ENCODE assay signal across 20 cellular contexts in the genomic region with DNA sequence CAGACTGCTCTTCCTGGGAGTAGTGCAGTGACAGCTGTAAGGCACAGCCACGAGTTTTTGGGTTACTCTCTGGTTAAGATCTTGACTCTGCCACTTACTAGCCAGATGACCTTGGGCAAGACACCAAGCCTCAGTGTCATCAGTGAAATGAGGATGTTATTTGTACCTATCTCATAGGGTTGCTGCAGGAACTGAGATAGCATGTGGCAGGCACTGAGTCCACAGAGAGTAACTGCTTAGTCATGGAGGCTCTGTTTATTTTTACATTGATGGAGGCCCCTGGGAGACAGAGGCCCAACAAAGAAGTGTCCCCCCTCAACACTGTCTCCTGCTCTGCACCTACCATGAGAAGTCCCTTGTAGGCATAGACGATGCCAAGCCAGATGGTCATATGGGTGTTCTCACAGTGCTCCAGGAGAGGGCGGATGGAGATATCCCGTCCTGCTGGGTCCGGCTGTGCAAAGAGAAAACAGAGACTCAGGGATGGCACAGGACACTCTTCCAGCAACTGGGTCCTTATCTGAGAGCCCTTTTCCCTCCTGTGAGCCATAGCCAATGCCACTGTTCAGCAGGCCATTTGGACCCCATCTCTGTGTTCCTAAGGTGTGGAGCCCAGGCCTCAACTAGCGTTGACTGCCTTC.
"Had no signal": no experiment of that assay in that cellular context is flagged by ENCODE, and none has a peak within 500 bp of the region (broad histone marks: within the 10 kb centered on the region; RNA-seq: fewer than 3 reads in every experiment).

No MANE protein-coding gene starts in this region.

- H3K4me1 ChIP-seq: breast epithelium had no signal

- H3K4me3 Mint-ChIP-seq: activated B cell treated with CpG ODN at 0.5 μM for 24 hours; activated CD4-positive, alpha-beta T cell treated with anti-CD3 and anti-CD28 coated beads, Interleukin-2, amount 10 ng/mL, durations not matched to agents 7 days and 5 days; activated naive CD8-positive, alpha-beta T cell treated with anti-CD3 and anti-CD28 coated beads, Interleukin-2, amount 50 U/mL, for 24 hours; activated T-helper 1 cell treated with anti-CD3 and anti-CD28 coated beads, Interleukin-12 subunit alpha, Interleukin-12 subunit beta, Interleukin-2, Interleukin-4 antibody, amounts not matched to agents 30 ng/mL and 10 ng/mL and 1 ng/mL, durations not matched to agents 14 hours and 24 hours and 36 hours; memory B cell; natural killer cell; stimulated activated naive CD8-positive, alpha-beta T cell treated with anti-CD3 and anti-CD28 coated beads, Interleukin-15, Interleukin-2, amounts not matched to agents 100 ng/mL and 50 ng/mL, for 24 hours had no signal

- H3K9me3 Mint-ChIP-seq: activated B cell treated with CpG ODN at 0.5 μM for 24 hours; activated CD4-positive, alpha-beta T cell treated with anti-CD3 and anti-CD28 coated beads, Interleukin-2, amount 10 ng/mL, durations not matched to agents 7 days and 5 days; activated naive CD8-positive, alpha-beta T cell treated with anti-CD3 and anti-CD28 coated beads, Interleukin-2, amount 50 U/mL, for 24 hours; activated T-helper 1 cell treated with anti-CD3 and anti-CD28 coated beads, Interleukin-12 subunit alpha, Interleukin-12 subunit beta, Interleukin-2, Interleukin-4 antibody, amounts not matched to agents 30 ng/mL and 10 ng/mL and 1 ng/mL, durations not matched to agents 14 hours and 24 hours and 36 hours; memory B cell; natural killer cell; stimulated activated naive CD8-positive, alpha-beta T cell treated with anti-CD3 and anti-CD28 coated beads, Interleukin-15, Interleukin-2, amounts not matched to agents 100 ng/mL and 50 ng/mL, for 24 hours had no signal

- H3K27me3 ChIP-seq: breast epithelium, suprapubic skin, upper lobe of left lung had no signal

- H3K27me3 Mint-ChIP-seq: activated CD4-positive, alpha-beta T cell treated with anti-CD3 and anti-CD28 coated beads, Interleukin-2, amount 10 ng/mL, durations not matched to agents 7 days and 5 days; activated naive CD8-positive, alpha-beta T cell treated with anti-CD3 and anti-CD28 coated beads, Interleukin-2, amount 50 U/mL, for 24 hours; stimulated activated naive CD8-positive, alpha-beta T cell treated with anti-CD3 and anti-CD28 coated beads, Interleukin-15, Interleukin-2, amounts not matched to agents 100 ng/mL and 50 ng/mL, for 24 hours had no signal

- H3K27ac ChIP-seq: breast epithelium, suprapubic skin, upper lobe of left lung had no signal

- H3K36me3 ChIP-seq: breast epithelium, suprapubic skin, upper lobe of left lung had no signal

- H3K4me3 ChIP-seq: breast epithelium, suprapubic skin, upper lobe of left lung had no signal

- H3K36me3 Mint-ChIP-seq: memory B cell, natural killer cell had no signal

- ATAC-seq: activated naive CD8-positive, alpha-beta T cell treated with anti-CD3 and anti-CD28 coated beads, Interleukin-2, amount 50 U/mL, for 24 hours; left ventricle myocardium superior; SK-N-SH treated with all-trans-retinoic acid at 6 μM for 48 hours had no signal

- H3K27ac Mint-ChIP-seq: activated B cell treated with CpG ODN at 0.5 μM for 24 hours; activated CD4-positive, alpha-beta T cell treated with anti-CD3 and anti-CD28 coated beads, Interleukin-2, amount 10 ng/mL, durations not matched to agents 7 days and 5 days; activated naive CD8-positive, alpha-beta T cell treated with anti-CD3 and anti-CD28 coated beads, Interleukin-2, amount 50 U/mL, for 24 hours; activated T-helper 1 cell treated with anti-CD3 and anti-CD28 coated beads, Interleukin-12 subunit alpha, Interleukin-12 subunit beta, Interleukin-2, Interleukin-4 antibody, amounts not matched to agents 30 ng/mL and 10 ng/mL and 1 ng/mL, durations not matched to agents 14 hours and 24 hours and 36 hours; memory B cell; natural killer cell; stimulated activated naive CD8-positive, alpha-beta T cell treated with anti-CD3 and anti-CD28 coated beads, Interleukin-15, Interleukin-2, amounts not matched to agents 100 ng/mL and 50 ng/mL, for 24 hours had no signal

- DNase-seq: activated B cell treated with CpG ODN at 0.5 μM for 24 hours; activated CD4-positive, alpha-beta T cell treated with anti-CD3 and anti-CD28 coated beads, Interleukin-2, amount 10 ng/mL, durations not matched to agents 7 days and 5 days; activated CD8-positive, alpha-beta memory T cell treated with anti-CD3 and anti-CD28 coated beads for 24 hours; activated naive CD4-positive, alpha-beta T cell treated with Interleukin-2 at 50 U/mL for 16 hours; activated naive CD8-positive, alpha-beta T cell treated with anti-CD3 and anti-CD28 coated beads, Interleukin-2, amount 50 U/mL, for 24 hours; hippocampal formation; kidney glomerular epithelial cell; left ventricle myocardium superior; natural killer cell; nucleus accumbens; stimulated activated CD4-positive, alpha-beta T cell treated with anti-CD3 and anti-CD28 coated beads, Interleukin-15, amount 100 ng/mL, for 24 hours; stimulated activated CD4-positive, alpha-beta T cell treated with anti-CD3 and anti-CD28 coated beads, Interleukin-4, amount 100 ng/mL, for 4 hours; stimulated activated CD8-positive, alpha-beta memory T cell treated with anti-CD3 and anti-CD28 coated beads, Interleukin-4, amount 100 ng/mL, for 48 hours; upper lobe of left lung had no signal

- H3K9me3 ChIP-seq: breast epithelium, suprapubic skin, upper lobe of left lung had no signal

- H3K4me1 Mint-ChIP-seq: activated naive CD8-positive, alpha-beta T cell treated with anti-CD3 and anti-CD28 coated beads, Interleukin-2, amount 50 U/mL, for 24 hours had no signal
